ENCODE assay signal across 9 cellular contexts in genomic region chr12:16385779-16386646, GRCh38. TPM values are rescaled to one million over a fixed set of nuclear protein-coding genes. Genes with fewer than 3 reads are reported as not detected.
DNase-seq lines count a peak whose midpoint lies in the region; ATAC-seq, FAIRE-seq and TF ChIP-seq lines count a peak whose summit lies in the region.
"Had no signal": no experiment of that assay in that cellular context is flagged by ENCODE, and none has a peak within 500 bp of the region (broad histone marks: within the 10 kb centered on the region; RNA-seq: fewer than 3 reads in every experiment).

No MANE protein-coding gene starts in this region.

- DNase-seq in GM10266 (ENCODE audit: extremely low spot score) (no peak), NCI-H1694 treated with DMSO at 0.1 percent for 48 hours (lab: John Stamatoyannopoulos, UW) (peak; percentile 82), GM12878 (ENCODE audit: low read depth, low spot score) (peak; percentile 5), keratinocyte (ENCODE audit: low read depth, low spot score) (no peak), type B pancreatic cell (ENCODE audit: extremely low spot score, unreplicated experiment) (no peak), GM12892 (ENCODE audit: insufficient read length) (no peak)
- DNase-seq in activated T-cell treated with anti-CD3 and anti-CD28 coated beads, Interleukin-2, amount 50 U/mL, for 24 hours, result no peak
- no peak for DNase-seq in stimulated activated CD4-positive, alpha-beta T cell treated with anti-CD3 and anti-CD28 coated beads, Interleukin-12 subunit alpha, Interleukin-12 subunit beta, amount 100 ng/mL, for 4 hours

- SMC1A ChIA-PET in GM12878 (lab: Charles Lee; ENCODE audit: uncharacterized antibody, unreplicated experiment), result interaction anchor here (0.6 to 2.1 kb wide), 28 partner anchors 12 to 1257 kb away, joined by 3 to 8 read pairs (median 4); no protein-coding TSS in a partner anchor

- no peak overlapping the region for H3K9ac ChIP-seq in GM12878 (ENCODE audit: control insufficient read depth, insufficient read depth, low read length)
- no peak overlapping the region for H3K9ac ChIP-seq in keratinocyte (ENCODE audit: control insufficient read depth, extremely low read depth, insufficient read depth, low read length)

- H3K4me1 Mint-ChIP-seq in type B pancreatic cell (ENCODE audit: unreplicated experiment), result no peaks in the 10 kb centered on the region
- no peaks in the 10 kb centered on the region for H3K4me1 Mint-ChIP-seq in activated T-cell treated with anti-CD3 and anti-CD28 coated beads, Interleukin-2, amount 50 U/mL, for 24 hours (ENCODE audit: low read depth)

- peaks cover 4% of the 10 kb centered on the region for H3K36me3 Mint-ChIP-seq in type B pancreatic cell
- H3K36me3 Mint-ChIP-seq in activated T-cell treated with anti-CD3 and anti-CD28 coated beads, Interleukin-2, amount 50 U/mL, for 24 hours (ENCODE audit: low read depth), result no peaks in the 10 kb centered on the region

- ATAC-seq in GM12878, result peak; percentile 70

- H3K27ac Mint-ChIP-seq in type B pancreatic cell, result no peak overlapping the region
- H3K27ac Mint-ChIP-seq in activated T-cell treated with anti-CD3 and anti-CD28 coated beads, Interleukin-2, amount 50 U/mL, for 24 hours, result no peak overlapping the region
- H3K27ac Mint-ChIP-seq: T-helper 1 cell treated with Interleukin-12 subunit alpha and Interleukin-12 subunit beta and Interleukin-4 antibody, amounts not matched to agents 30 μg/mL and 1 μg/mL, for 36 hours had no signal

- no peaks in the 10 kb centered on the region for H3K27me3 ChIP-seq in GM12878 (replicated peaks in 1 of 2; ENCODE audit: control insufficient read depth in 2 of 2, insufficient read depth in 2 of 2, low read length in 1 of 2)
- H3K27me3 ChIP-seq in keratinocyte (ENCODE audit: control insufficient read depth, extremely low read depth, insufficient read depth, low read length), result no peaks in the 10 kb centered on the region

- H3K27me3 Mint-ChIP-seq in type B pancreatic cell, result peaks cover 5% of the 10 kb centered on the region
- H3K27me3 Mint-ChIP-seq in activated T-cell treated with anti-CD3 and anti-CD28 coated beads, Interleukin-2, amount 50 U/mL, for 24 hours, result no peaks in the 10 kb centered on the region

- H3K4me3 Mint-ChIP-seq in type B pancreatic cell, result no peak overlapping the region
- no peak overlapping the region for H3K4me3 Mint-ChIP-seq in activated T-cell treated with anti-CD3 and anti-CD28 coated beads, Interleukin-2, amount 50 U/mL, for 24 hours
- H3K4me3 Mint-ChIP-seq: T-helper 1 cell treated with Interleukin-12 subunit alpha and Interleukin-12 subunit beta and Interleukin-4 antibody, amounts not matched to agents 30 μg/mL and 1 μg/mL, for 36 hours had no signal

- no peaks in the 10 kb centered on the region for H3K4me1 ChIP-seq in GM12878 (ENCODE audit: control insufficient read depth, insufficient read depth, low read length)
- no peaks in the 10 kb centered on the region for H3K4me1 ChIP-seq in keratinocyte (ENCODE audit: control insufficient read depth, extremely low read depth, insufficient read depth, low read length)

- no peaks in the 10 kb centered on the region for H3K9me1 ChIP-seq in keratinocyte (ENCODE audit: control insufficient read depth, extremely low read depth, insufficient read depth, low read length)

- no peaks in the 10 kb centered on the region for H3K9me3 Mint-ChIP-seq in type B pancreatic cell
- H3K9me3 Mint-ChIP-seq in activated T-cell treated with anti-CD3 and anti-CD28 coated beads, Interleukin-2, amount 50 U/mL, for 24 hours, result peaks cover 6% of the 10 kb centered on the region

- TF ChIP-seq CTCF in GM10266 (IDR thresholded peaks at IDR 0.05; ENCODE audit: control insufficient read depth, insufficient read depth, low read depth, missing control alignments), result peak; percentile 19
- peak; percentile 15 to 45 (median 21); a peak in 3 of 6 replicates for TF ChIP-seq CTCF in GM12878 (IDR thresholded peaks at IDR 0.05 in 2 of 3, conservative IDR thresholded peaks at IDR 0.05 in 1 of 3; ENCODE audit: control insufficient read depth in 2 of 3, extremely low read depth in 1 of 3, insufficient read depth in 1 of 3, low read depth in 3 of 3, low read length in 3 of 3)
- TF ChIP-seq CTCF in keratinocyte (optimal IDR thresholded peaks at IDR 0.05 in 1 of 3, IDR thresholded peaks at IDR 0.05 in 1 of 3, conservative IDR thresholded peaks at IDR 0.05 in 1 of 3; ENCODE audit: extremely low read depth in 1 of 3, insufficient read depth in 2 of 3, low read length in 3 of 3), result peak; percentile 17 to 37 (median 20)
- peak; percentile 70 for TF ChIP-seq CTCF in type B pancreatic cell (conservative IDR thresholded peaks at IDR 0.05)

- no peak for TF ChIP-seq EP300 in GM12878 (IDR thresholded peaks at IDR 0.05; ENCODE audit: borderline replicate concordance in 1 of 2, control insufficient read depth in 1 of 2, low read depth in 2 of 2, low read length in 2 of 2)

- CTCF ChIA-PET in GM12878 (lab: Yijun Ruan, JAX), result interaction anchor here (0.6 to 2.2 kb wide), 37 partner anchors 9 to 1606 kb away, joined by 3 to 18 read pairs (median 3); no protein-coding TSS in a partner anchor

- POLR2A ChIA-PET in GM12878 (lab: Charles Lee), result interaction anchor here (0.6 kb wide), 1 partner anchor 19 kb away, joined by 3 read pairs; no protein-coding TSS in a partner anchor

- FAIRE-seq in GM12878 (lab: Jason Lieb, UNC) (no peak), keratinocyte (lab: Jason Lieb, UNC) (no peak), GM12892 (lab: Jason Lieb, UNC) (no peak)

- WGBS in GM12878 (ENCODE audit: insufficient coverage, insufficient replicate concordance, low lambda C conversion rate, missing lambda C conversion rate), result 38% methylated on average over 13 of the region's 13 CpGs

- H3K27ac ChIP-seq in GM12878 (ENCODE audit: control insufficient read depth, insufficient read depth) (no peak overlapping the region), keratinocyte (ENCODE audit: control insufficient read depth, insufficient read depth, low read length) (no peak overlapping the region)

- no peak overlapping the region for H3K4me3 ChIP-seq in GM12878
- no peak overlapping the region for H3K4me3 ChIP-seq in keratinocyte (ENCODE audit: control insufficient read depth in 2 of 3, extremely low read depth in 1 of 3, insufficient read depth in 2 of 3, low read depth in 1 of 3, low read length in 3 of 3)

- H3K4me2 ChIP-seq in GM12878 (ENCODE audit: control insufficient read depth, insufficient read depth) (no peak overlapping the region), keratinocyte (ENCODE audit: control insufficient read depth, extremely low read depth, insufficient read depth, low read depth, low read length) (no peak overlapping the region)

- no peaks in the 10 kb centered on the region for H3K36me3 ChIP-seq in GM12878 (ENCODE audit: control insufficient read depth in 2 of 2, insufficient read depth in 2 of 2, low read length in 1 of 2)
- H3K36me3 ChIP-seq in keratinocyte (ENCODE audit: control insufficient read depth in 2 of 2, extremely low read depth in 1 of 2, insufficient read depth in 2 of 2, low read length in 2 of 2), result no peaks in the 10 kb centered on the region

- H3K9me3 ChIP-seq in GM12878 (replicated peaks; ENCODE audit: control insufficient read depth, insufficient read depth, low read length), result no peaks in the 10 kb centered on the region
- no peaks in the 10 kb centered on the region for H3K9me3 ChIP-seq in keratinocyte (ENCODE audit: control insufficient read depth, low read depth, low read length)

- RAD21 ChIA-PET in GM12878 (lab: Charles Lee; ENCODE audit: unreplicated experiment), result interaction anchor here (0.5 to 1.6 kb wide), 22 partner anchors 23 to 1257 kb away, joined by 3 to 10 read pairs (median 4); no protein-coding TSS in a partner anchor

- H3K79me2 ChIP-seq in GM12878 (ENCODE audit: control insufficient read depth, insufficient read depth, low read length), result no peaks in the 10 kb centered on the region
- H3K79me2 ChIP-seq in keratinocyte (ENCODE audit: control insufficient read depth, insufficient read depth, low read length), result no peaks in the 10 kb centered on the region

- no peaks in the 10 kb centered on the region for H4K20me1 ChIP-seq in GM12878 (ENCODE audit: control insufficient read depth, insufficient read depth)
- no peaks in the 10 kb centered on the region for H4K20me1 ChIP-seq in keratinocyte (ENCODE audit: control insufficient read depth, extremely low read depth, insufficient read depth, low read length)

- intact Hi-C loops in GM12878 (cut with micrococcal nuclease; ENCODE audit: unreplicated experiment), result no loop called here

- no peak for TF ChIP-seq POLR2A in GM12878 (IDR thresholded peaks at IDR 0.05; ENCODE audit: low read depth, low read length)
- TF ChIP-seq POLR2A in GM12892 (IDR thresholded peaks at IDR 0.05; ENCODE audit: low read depth, low read length), result no peak

- TF ChIP-seq RAD21 in GM12878 (IDR thresholded peaks at IDR 0.05; ENCODE audit: insufficient read depth, low read depth, low read length), result peak; percentile 41

- in situ Hi-C loops in GM12878 (cut with MboI), result no loop called here

- no TSS peak for BruUV-seq in GM12878 (replicated peaks; lab: Mats Ljungman, UMichigan)

- dilution Hi-C loops in keratinocyte (cut with MboI; ENCODE audit: extremely low pct_ligation_motif_present, low sequenced_read_pairs), result no loop called here

- H2AFZ ChIP-seq in GM12878 (ENCODE audit: control insufficient read depth, low read depth, low read length) (no peak overlapping the region), keratinocyte (ENCODE audit: control insufficient read depth, low read length) (no peak overlapping the region)

RNA-seq across cellular contexts. Expression of gene MGST1, which starts 38.6 kb away (rescaled TPM):
- 3.3 and 3.5 TPM in 2 replicates for total RNA-seq in GM12878 (2013; cell fraction: nucleolus; rRNA removed)
- total RNA-seq in GM12878 (2014; rRNA removed) (22.5 and 26.9 TPM in 2 replicates), GM12878 (2014; rRNA removed; fragmentation: Illumina TruSeq; extraction: Trizol) (49.9 and 50.4 TPM in 2 replicates), GM12878 (2021) (67.0 and 71.3 TPM in 2 replicates), type B pancreatic cell (ENCODE audit: low replicate concordance) (71.6 and 150 TPM in 2 replicates)
- polyA plus RNA-seq in GM12878 (2011; ENCODE audit: low read depth), result 35.6 TPM
- polyA plus RNA-seq in GM12878 (2011; rRNA removed) (142 and 161 TPM in 2 replicates), GM12878 (2014; fragmentation: Illumina TruSeq; extraction: Trizol) (183 and 267 TPM in 2 replicates), GM12878 (2014; fragmentation: Nextera tagmentation; extraction: Ambion mirVana) (100 to 1,000 TPM; 219 to 237 TPM), GM12878 (2014; rRNA removed) (88.1 and 91.7 TPM in 2 replicates), GM12878 (2016; fragmentation: Nextera tagmentation; extraction: Ambion mirVana) (100 to 1,000 TPM; 222 to 236 TPM), keratinocyte (114 to 246 TPM (median 160 TPM) in 3 replicates)
- 83.5 and 114 TPM in 2 replicates for polyA plus RNA-seq in GM12878 (2011; cell fraction: cytosol; rRNA removed)
- 35.8 and 37.7 TPM in 2 replicates for polyA plus RNA-seq in GM12878 (2011; cell fraction: nucleus; rRNA removed)
- 12.1 and 14.8 TPM in 2 replicates for polyA plus RNA-seq in GM12878 (2012)
- polyA minus RNA-seq in GM12878 (2011; rRNA and poly(A)+ RNA removed), result 36.6 and 58.4 TPM in 2 replicates
- polyA minus RNA-seq in GM12878 (2011; cell fraction: cytosol; rRNA and poly(A)+ RNA removed), result 34.3 and 40.9 TPM in 2 replicates
- 25.1 and 32.1 TPM in 2 replicates for polyA minus RNA-seq in GM12878 (2011; cell fraction: nucleus; rRNA and poly(A)+ RNA removed)
- 170 TPM for polyA plus RNA-seq in keratinocyte (2011; ENCODE audit: low read depth)
- polyA plus RNA-seq in keratinocyte (2011; cell fraction: cytosol; rRNA removed), result 151 and 321 TPM in 2 replicates
- polyA plus RNA-seq in keratinocyte (2011; cell fraction: nucleus; rRNA removed), result 139 and 165 TPM in 2 replicates
- polyA plus RNA-seq in keratinocyte (2012; ENCODE audit: low replicate concordance), result 64.3 and 145 TPM in 2 replicates
- polyA minus RNA-seq in keratinocyte, result 56.8 to 81.3 TPM (median 78.6 TPM) in 3 replicates
- 68.5 TPM for polyA minus RNA-seq in keratinocyte (2011; cell fraction: cytosol; rRNA and poly(A)+ RNA removed)
- polyA minus RNA-seq in keratinocyte (2011; cell fraction: nucleus; rRNA and poly(A)+ RNA removed), result 32.6 and 47.9 TPM in 2 replicates
- polyA plus RNA-seq in GM12892 (2012; ENCODE audit: missing spikeins), result 14.6 TPM

Comparison
In these comparisons a context has a peak if more than half of its experiments do, and no peak if none do; other contexts are left out.
1. DNase-seq: peak in NCI-H1694 treated with DMSO at 0.1 percent for 48 hours (single experiment) and GM12878 (single experiment); none in GM10266 (single experiment), keratinocyte (single experiment), type B pancreatic cell (single experiment), GM12892 (single experiment), activated T-cell treated with anti-CD3 and anti-CD28 coated beads, Interleukin-2, amount 50 U/mL, for 24 hours (single experiment) and stimulated activated CD4-positive, alpha-beta T cell treated with anti-CD3 and anti-CD28 coated beads, Interleukin-12 subunit alpha, Interleukin-12 subunit beta, amount 100 ng/mL, for 4 hours (single experiment).
2. CTCF ChIP-seq: peak in every context shown above with its lines; median percentile 70 in type B pancreatic cell; 21 in GM12878; 20 in keratinocyte; 19 in GM10266.